In genomic region chr19:17848598-17849292, GRCh38 we compare ENCODE assay signal across 11 cellular contexts. TPM values are rescaled to one million over a fixed set of nuclear protein-coding genes. Genes with fewer than 3 reads are reported as not detected.
A peak's percentile ranks its signal among the peaks of the same experiment; 100 is the strongest.
DNase-seq lines count a peak whose midpoint lies in the region; ATAC-seq and TF ChIP-seq lines count a peak whose summit lies in the region.
"Had no signal": no experiment of that assay in that cellular context is flagged by ENCODE, and none has a peak within 500 bp of the region (broad histone marks: within the 10 kb centered on the region; RNA-seq: fewer than 3 reads in every experiment).

No MANE protein-coding gene starts in this region.

- H3K4me1 Mint-ChIP-seq in stimulated activated naive CD8-positive, alpha-beta T cell treated with anti-CD3 and anti-CD28 coated beads, Interleukin-15, Interleukin-2, amounts not matched to agents 100 ng/mL and 50 ng/mL, for 24 hours (ENCODE audit: low read depth) = peaks cover 66% of the 10 kb centered on the region
- peaks cover 65% of the 10 kb centered on the region for H3K4me1 Mint-ChIP-seq in activated naive CD8-positive, alpha-beta T cell treated with anti-CD3 and anti-CD28 coated beads, Interleukin-2, amount 50 U/mL, for 24 hours
- no peaks in the 10 kb centered on the region for H3K4me1 Mint-ChIP-seq in mesothelial cell of epicardium

- H3K27ac Mint-ChIP-seq in stimulated activated naive CD8-positive, alpha-beta T cell treated with anti-CD3 and anti-CD28 coated beads, Interleukin-15, Interleukin-2, amounts not matched to agents 100 ng/mL and 50 ng/mL, for 24 hours = peak overlapping the region; percentile 98
- peak overlapping the region; percentile 96 for H3K27ac Mint-ChIP-seq in activated naive CD8-positive, alpha-beta T cell treated with anti-CD3 and anti-CD28 coated beads, Interleukin-2, amount 50 U/mL, for 24 hours
- H3K27ac Mint-ChIP-seq in mesothelial cell of epicardium = peak overlapping the region; percentile 34

- no peaks in the 10 kb centered on the region for H3K9me3 Mint-ChIP-seq in stimulated activated naive CD8-positive, alpha-beta T cell treated with anti-CD3 and anti-CD28 coated beads, Interleukin-15, Interleukin-2, amounts not matched to agents 100 ng/mL and 50 ng/mL, for 24 hours
- H3K9me3 Mint-ChIP-seq in activated naive CD8-positive, alpha-beta T cell treated with anti-CD3 and anti-CD28 coated beads, Interleukin-2, amount 50 U/mL, for 24 hours = no peaks in the 10 kb centered on the region
- no peaks in the 10 kb centered on the region for H3K9me3 Mint-ChIP-seq in mesothelial cell of epicardium

- H3K36me3 Mint-ChIP-seq in stimulated activated naive CD8-positive, alpha-beta T cell treated with anti-CD3 and anti-CD28 coated beads, Interleukin-15, Interleukin-2, amounts not matched to agents 100 ng/mL and 50 ng/mL, for 24 hours (ENCODE audit: low read depth) = peaks cover 14% of the 10 kb centered on the region
- H3K36me3 Mint-ChIP-seq in activated naive CD8-positive, alpha-beta T cell treated with anti-CD3 and anti-CD28 coated beads, Interleukin-2, amount 50 U/mL, for 24 hours (ENCODE audit: low read depth) = peaks cover 16% of the 10 kb centered on the region
- no peaks in the 10 kb centered on the region for H3K36me3 Mint-ChIP-seq in mesothelial cell of epicardium

- no peak for TF ChIP-seq CTCF in mesothelial cell of epicardium (IDR thresholded peaks at IDR 0.05; ENCODE audit: unreplicated experiment)
- TF ChIP-seq CTCF in foreskin fibroblast (IDR thresholded peaks at IDR 0.05; ENCODE audit: low read depth, low read length) = no peak

- no peak for ATAC-seq in stimulated activated naive CD8-positive, alpha-beta T cell treated with anti-CD3 and anti-CD28 coated beads, Interleukin-15, Interleukin-2, amounts not matched to agents 100 U/mL and 50 U/mL, for 24 hours
- no peak for ATAC-seq in activated naive CD8-positive, alpha-beta T cell treated with anti-CD3 and anti-CD28 coated beads, Interleukin-2, amount 50 U/mL, for 24 hours

- H3K4me3 Mint-ChIP-seq in stimulated activated naive CD8-positive, alpha-beta T cell treated with anti-CD3 and anti-CD28 coated beads, Interleukin-15, Interleukin-2, amounts not matched to agents 100 ng/mL and 50 ng/mL, for 24 hours = peak overlapping the region; percentile 91
- peak overlapping the region; percentile 89 for H3K4me3 Mint-ChIP-seq in activated naive CD8-positive, alpha-beta T cell treated with anti-CD3 and anti-CD28 coated beads, Interleukin-2, amount 50 U/mL, for 24 hours
- no peak overlapping the region for H3K4me3 Mint-ChIP-seq in mesothelial cell of epicardium

- no peak for DNase-seq in stimulated activated naive CD8-positive, alpha-beta T cell treated with anti-CD3 and anti-CD28 coated beads, Interleukin-15, Interleukin-2, amounts not matched to agents 100 U/mL and 50 U/mL, for 24 hours
- no peak for DNase-seq in activated naive CD8-positive, alpha-beta T cell treated with anti-CD3 and anti-CD28 coated beads, Interleukin-2, amount 50 U/mL, for 24 hours
- DNase-seq in mesothelial cell of epicardium (ENCODE audit: low spot score in 2 of 2, unreplicated experiment in 2 of 2) (no peak), GM03348 (ENCODE audit: low spot score) (no peak), foreskin fibroblast (no peak), epidermal melanocyte (ENCODE audit: insufficient read length, low spot score) (no peak)
- DNase-seq in NK-92 treated with Interleukin-12 subunit alpha and Interleukin-12 subunit beta, amount 100 ng/mL, for 24 hours (lab: John Stamatoyannopoulos, UW) = no peak
- DNase-seq: Caco-2, NCI-H748 treated with DMSO at 0.1 percent for 48 hours had no signal

- no peak overlapping the region for H3K4me3 ChIP-seq in foreskin fibroblast (ENCODE audit: low read depth in 1 of 2, low read length in 2 of 2)

- no peaks in the 10 kb centered on the region for H3K27me3 Mint-ChIP-seq in stimulated activated naive CD8-positive, alpha-beta T cell treated with anti-CD3 and anti-CD28 coated beads, Interleukin-15, Interleukin-2, amounts not matched to agents 100 ng/mL and 50 ng/mL, for 24 hours
- H3K27me3 Mint-ChIP-seq in activated naive CD8-positive, alpha-beta T cell treated with anti-CD3 and anti-CD28 coated beads, Interleukin-2, amount 50 U/mL, for 24 hours = no peaks in the 10 kb centered on the region
- peaks cover 8% of the 10 kb centered on the region for H3K27me3 Mint-ChIP-seq in mesothelial cell of epicardium (ENCODE audit: low read depth)

RNA-seq across cellular contexts. Expression of gene JAK3, which starts 1.0 kb away (rescaled TPM):
- total RNA-seq in mesothelial cell of epicardium = 10.7 to 12.3 TPM (median 11.2 TPM) in 3 replicates
- total RNA-seq: Caco-2 had no signal

RNA-seq across cellular contexts. Expression of gene RPL18A, which starts 11.0 kb away (rescaled TPM):
- total RNA-seq in mesothelial cell of epicardium = 1,706 to 1,840 TPM (median 1,775 TPM) in 3 replicates

RNA-seq across cellular contexts. Expression of gene SLC5A5, which starts 23.0 kb away (rescaled TPM):
- total RNA-seq in mesothelial cell of epicardium = not detected in 3 replicates
- total RNA-seq: dermis microvascular lymphatic vessel endothelial cell had no signal

RNA-seq across cellular contexts. Expression of gene INSL3, which starts 27.4 kb away (rescaled TPM):
- total RNA-seq in mesothelial cell of epicardium = 0.35 to 1.0 TPM (median 0.92 TPM) in 3 replicates
- total RNA-seq: Caco-2, dermis microvascular lymphatic vessel endothelial cell had no signal

RNA-seq across cellular contexts. Expression of gene B3GNT3, which starts 53.8 kb away (rescaled TPM):
- total RNA-seq in mesothelial cell of epicardium = 0.23 TPM in 1 of 3 replicates, not detected in the others

Comparison
In these comparisons a context has a peak if more than half of its experiments do, and no peak if none do; other contexts are left out.
1. H3K27ac Mint-ChIP-seq: peak in every context shown above with its lines; median percentile 98 in stimulated activated naive CD8-positive, alpha-beta T cell treated with anti-CD3 and anti-CD28 coated beads, Interleukin-15, Interleukin-2, amounts not matched to agents 100 ng/mL and 50 ng/mL, for 24 hours; 96 in activated naive CD8-positive, alpha-beta T cell treated with anti-CD3 and anti-CD28 coated beads, Interleukin-2, amount 50 U/mL, for 24 hours; 34 in mesothelial cell of epicardium.